ENCODE assay signal across 25 cellular contexts in genomic region chr1:9478021-9478420, GRCh38.
DNase-seq lines count a peak whose midpoint lies in the region; FAIRE-seq and TF ChIP-seq lines count a peak whose summit lies in the region.
"Had no signal": no experiment of that assay in that cellular context is flagged by ENCODE, and none has a peak within 500 bp of the region (broad histone marks: within the 10 kb centered on the region; RNA-seq: fewer than 3 reads in every experiment).

No MANE protein-coding gene starts in this region.

- no peak overlapping the region for H3K56ac ChIP-seq in H1 (replicated peaks; ENCODE audit: insufficient read length, low read depth, low read length)

- POLR2A ChIA-PET in H1 (lab: Charles Lee; ENCODE audit: partially characterized antibody) = no interaction called here

- H3K79me1 ChIP-seq in H1 (ENCODE audit: low read depth, low read length) (no peaks in the 10 kb centered on the region), trophoblast cell (ENCODE audit: low read length) (no peaks in the 10 kb centered on the region)

- H3K36me3 ChIP-seq in bronchial epithelial cell (ENCODE audit: control insufficient read depth, insufficient read depth, low read length) (no peaks in the 10 kb centered on the region), H1 (ENCODE audit: control insufficient read depth in 2 of 4, insufficient read depth in 4 of 4, low read length in 3 of 4) (no peaks in the 10 kb centered on the region), trophoblast cell (ENCODE audit: control insufficient read depth in 1 of 2, insufficient read depth in 2 of 2, low read length in 2 of 2) (no peaks in the 10 kb centered on the region)
- H3K36me3 ChIP-seq: BE2C, BLaER1 had no signal

- H3K18ac ChIP-seq in H1 (ENCODE audit: extremely low read depth, low read length) (no peak overlapping the region), trophoblast cell (ENCODE audit: low read length) (no peak overlapping the region)

- H3K9me3 ChIP-seq in H1 (ENCODE audit: insufficient read depth in 2 of 2, low read depth in 1 of 2, low read length in 1 of 2) = no peaks in the 10 kb centered on the region
- no peaks in the 10 kb centered on the region for H3K9me3 ChIP-seq in trophoblast cell (ENCODE audit: insufficient read depth, low read depth, low read length)
- H3K9me3 ChIP-seq: BE2C, BLaER1 had no signal

- peaks cover 0 to 8% of the 10 kb centered on the region in 2 experiments for H4K20me1 ChIP-seq in H1 (replicated peaks in 1 of 2; ENCODE audit: control insufficient read depth in 1 of 2, insufficient read depth in 2 of 2, low read length in 2 of 2)
- H4K20me1 ChIP-seq: BLaER1 had no signal

- H3K27ac ChIP-seq in H1 (ENCODE audit: low read depth, low read length) (no peak overlapping the region), trophoblast cell (ENCODE audit: low read depth, low read length) (no peak overlapping the region)
- H3K27ac ChIP-seq: BLaER1 had no signal

- H3K4ac ChIP-seq in H1 (replicated peaks; ENCODE audit: insufficient read length, low read depth, low read length) (peak overlapping the region; percentile 90), trophoblast cell (ENCODE audit: low read depth, low read length) (no peak overlapping the region)

- H2BK5ac ChIP-seq in H1 (ENCODE audit: low read depth, low read length) (no peak overlapping the region), trophoblast cell (ENCODE audit: low read depth, low read length, poor library complexity) (no peak overlapping the region)

- H3K23ac ChIP-seq in H1 (ENCODE audit: insufficient read length) = no peak overlapping the region
- peak overlapping the region; percentile 3 for H3K23ac ChIP-seq in trophoblast cell (ENCODE audit: low read length)

- DNase-seq in bronchial epithelial cell (ENCODE audit: low read depth) = no peak
- no peak for DNase-seq in H1 (ENCODE audit: low read depth in 1 of 2, low spot score in 2 of 2)
- no peak for DNase-seq in trophoblast cell
- no peak for DNase-seq in NCI-H82 (lab: John Stamatoyannopoulos, UW)
- no peak for DNase-seq in HUDEP-2 (lab: John Stamatoyannopoulos, UW; ENCODE audit: unreplicated experiment in 76 of 76)
- DNase-seq: 8988T; ACHN; BE2C; C1 segment of cervical spinal cord; CD4-positive, alpha-beta memory T cell; CD4-positive, CD25-positive, alpha-beta regulatory T cell; CD8-positive, alpha-beta memory T cell; COR-L47; DMS 273 treated with DMSO at 0.1 percent for 48 hours; DMS153; DMS53; DMS79; DND-41; EL; GDM1 had no signal

- CTCF ChIA-PET in H1 (lab: Charles Lee; ENCODE audit: partially characterized antibody) = no interaction called here

- H3K4me2 ChIP-seq in H1 (ENCODE audit: insufficient read depth in 1 of 2, low read depth in 2 of 2, low read length in 2 of 2) (no peak overlapping the region), trophoblast cell (ENCODE audit: low read length) (no peak overlapping the region)
- H3K4me2 ChIP-seq: BLaER1 had no signal

- TF ChIP-seq POLR2A in H1 (IDR thresholded peaks at IDR 0.05; ENCODE audit: control extremely low read depth in 1 of 2, low read depth in 2 of 2, low read length in 2 of 2) = no peak

- no peak overlapping the region; the same call in 1 of the 2 replicates for H2BK15ac ChIP-seq in H1 (ENCODE audit: low read length)

- H2BK12ac ChIP-seq in H1 (ENCODE audit: low read depth, low read length) (no peak overlapping the region), trophoblast cell (ENCODE audit: low read length) (no peak overlapping the region)

- H3K9ac ChIP-seq in H1 (replicated peaks in 1 of 4; ENCODE audit: extremely low read depth in 1 of 4, low read depth in 3 of 4, low read length in 3 of 4) (no peak overlapping the region), trophoblast cell (ENCODE audit: low read length) (no peak overlapping the region)
- H3K9ac ChIP-seq: BLaER1 had no signal

- no peak for TF ChIP-seq RAD21 in H1 (IDR thresholded peaks at IDR 0.05 in 1 of 2, conservative IDR thresholded peaks at IDR 0.05 in 1 of 2; ENCODE audit: low read depth in 2 of 2, low read length in 2 of 2)

- TF ChIP-seq CTCF in bronchial epithelial cell (IDR thresholded peaks at IDR 0.05; ENCODE audit: insufficient read depth, low read length, severe bottlenecking) (no peak), H1 (IDR thresholded peaks at IDR 0.05; ENCODE audit: control extremely low read depth in 1 of 3, insufficient read depth in 1 of 3, low read depth in 1 of 3, low read length in 3 of 3) (no peak)

- WGBS in H1 (ENCODE audit: extremely low coverage in 1 of 2, insufficient coverage in 1 of 2, insufficient read length in 1 of 2, insufficient replicate concordance in 2 of 2, low coverage in 1 of 2, low lambda C conversion rate in 2 of 2, missing lambda C conversion rate in 1 of 2), 2 experiments = 93% methylated on average over 6 of the region's 6 CpGs; no CpG with 5 or more reads in 1 of the 2 experiments
- no CpG with 5 or more reads among the region's 6 CpGs for WGBS in trophoblast cell (ENCODE audit: extremely low coverage, insufficient coverage, insufficient read length)

- H2AFZ ChIP-seq in H1 (ENCODE audit: low read length) (no peak overlapping the region), trophoblast cell (ENCODE audit: insufficient read depth, low read length, poor library complexity) (no peak overlapping the region)

- H2AK5ac ChIP-seq in H1 (ENCODE audit: low read depth, low read length) (no peak overlapping the region), trophoblast cell (ENCODE audit: low read length) (no peak overlapping the region)

- H4K91ac ChIP-seq in H1 (replicated peaks; ENCODE audit: insufficient read length, low read length) (no peak overlapping the region), trophoblast cell (ENCODE audit: low read depth, low read length) (no peak overlapping the region)

- no peak overlapping the region for H2BK20ac ChIP-seq in H1 (ENCODE audit: low read length)

- TF ChIP-seq EP300 in H1 (IDR thresholded peaks at IDR 0.05; ENCODE audit: borderline replicate concordance in 1 of 2, low read depth in 2 of 2, low read length in 2 of 2) = no peak

- H3K4me3 ChIP-seq in bronchial epithelial cell (ENCODE audit: low read depth, low read length) (no peak overlapping the region), H1 (ENCODE audit: extremely low read depth in 1 of 4, insufficient read depth in 2 of 4, low read depth in 3 of 4, low read length in 4 of 4) (no peak overlapping the region), trophoblast cell (ENCODE audit: low read depth, low read length) (no peak overlapping the region)
- H3K4me3 ChIP-seq: BLaER1, GM12878 had no signal

- FAIRE-seq in bronchial epithelial cell (lab: Jason Lieb, UNC) = peak; percentile 91
- no peak for FAIRE-seq in H1 (lab: Jason Lieb, UNC)
- FAIRE-seq: A204.1, GM12892, GM18507 had no signal

- H2BK120ac ChIP-seq in H1 (replicated peaks; ENCODE audit: low read depth, low read length) (no peak overlapping the region), trophoblast cell (ENCODE audit: insufficient read depth, low read length, poor library complexity) (no peak overlapping the region)

- H3K27me3 ChIP-seq in bronchial epithelial cell (ENCODE audit: control insufficient read depth, insufficient read depth, low read length) (no peaks in the 10 kb centered on the region), H1 (replicated peaks in 1 of 4; ENCODE audit: control insufficient read depth in 3 of 4, extremely low read depth in 1 of 4, insufficient read depth in 3 of 4, low read length in 3 of 4) (no peaks in the 10 kb centered on the region), trophoblast cell (ENCODE audit: insufficient read depth, low read length) (no peaks in the 10 kb centered on the region)
- H3K27me3 ChIP-seq: BE2C, BLaER1 had no signal

- no peak overlapping the region for H4K8ac ChIP-seq in H1 (ENCODE audit: extremely low read depth, insufficient read depth, low read length)
- no peak overlapping the region for H4K8ac ChIP-seq in trophoblast cell (ENCODE audit: low read depth, low read length)

- H3K23me2 ChIP-seq in H1 (ENCODE audit: low read depth, low read length) = no peaks in the 10 kb centered on the region

- H4K5ac ChIP-seq in H1 (ENCODE audit: insufficient read length, low read depth, low read length) = no peak overlapping the region

- H4K12ac ChIP-seq in trophoblast cell (ENCODE audit: low read depth, low read length) = no peak overlapping the region

- H3K4me1 ChIP-seq in H1 (replicated peaks in 1 of 4; ENCODE audit: control insufficient read depth in 3 of 4, insufficient read depth in 4 of 4, low read length in 3 of 4) (no peaks in the 10 kb centered on the region), trophoblast cell (ENCODE audit: control insufficient read depth in 1 of 2, insufficient read depth in 2 of 2, low read length in 2 of 2) (peaks cover 5 to 6% of the 10 kb centered on the region in 2 experiments)
- H3K4me1 ChIP-seq: BE2C, BLaER1 had no signal

- no peaks in the 10 kb centered on the region; a peak in 1 of 4 replicates for H3K79me2 ChIP-seq in H1 (ENCODE audit: control insufficient read depth in 1 of 2, insufficient read depth in 2 of 2, low read length in 2 of 2)
- no peaks in the 10 kb centered on the region for H3K79me2 ChIP-seq in trophoblast cell (ENCODE audit: control insufficient read depth, insufficient read depth, low read length, poor library complexity)

- H3K14ac ChIP-seq in H1 (ENCODE audit: insufficient read length) (no peak overlapping the region), trophoblast cell (ENCODE audit: low read length) (no peak overlapping the region)

TF ChIP-seq in H1, 55 proteins besides CTCF, POLR2A, EP300 and RAD21:
- no peak for TF ChIP-seq CREB1 (IDR thresholded peaks at IDR 0.05)
- no peak for TF ChIP-seq SUZ12 (IDR thresholded peaks at IDR 0.05; ENCODE audit: low read length)
- no peak for TF ChIP-seq HDAC6 (IDR thresholded peaks at IDR 0.05; ENCODE audit: low read depth, low read length)
- no peak for TF ChIP-seq EZH2 (IDR thresholded peaks at IDR 0.05; ENCODE audit: low read depth, low read length, severe bottlenecking)
- TF ChIP-seq GABPA (IDR thresholded peaks at IDR 0.05; ENCODE audit: borderline replicate concordance, insufficient read depth, low read length) = no peak
